8 cellular contexts compared by ENCODE assay signal in the genomic region with DNA sequence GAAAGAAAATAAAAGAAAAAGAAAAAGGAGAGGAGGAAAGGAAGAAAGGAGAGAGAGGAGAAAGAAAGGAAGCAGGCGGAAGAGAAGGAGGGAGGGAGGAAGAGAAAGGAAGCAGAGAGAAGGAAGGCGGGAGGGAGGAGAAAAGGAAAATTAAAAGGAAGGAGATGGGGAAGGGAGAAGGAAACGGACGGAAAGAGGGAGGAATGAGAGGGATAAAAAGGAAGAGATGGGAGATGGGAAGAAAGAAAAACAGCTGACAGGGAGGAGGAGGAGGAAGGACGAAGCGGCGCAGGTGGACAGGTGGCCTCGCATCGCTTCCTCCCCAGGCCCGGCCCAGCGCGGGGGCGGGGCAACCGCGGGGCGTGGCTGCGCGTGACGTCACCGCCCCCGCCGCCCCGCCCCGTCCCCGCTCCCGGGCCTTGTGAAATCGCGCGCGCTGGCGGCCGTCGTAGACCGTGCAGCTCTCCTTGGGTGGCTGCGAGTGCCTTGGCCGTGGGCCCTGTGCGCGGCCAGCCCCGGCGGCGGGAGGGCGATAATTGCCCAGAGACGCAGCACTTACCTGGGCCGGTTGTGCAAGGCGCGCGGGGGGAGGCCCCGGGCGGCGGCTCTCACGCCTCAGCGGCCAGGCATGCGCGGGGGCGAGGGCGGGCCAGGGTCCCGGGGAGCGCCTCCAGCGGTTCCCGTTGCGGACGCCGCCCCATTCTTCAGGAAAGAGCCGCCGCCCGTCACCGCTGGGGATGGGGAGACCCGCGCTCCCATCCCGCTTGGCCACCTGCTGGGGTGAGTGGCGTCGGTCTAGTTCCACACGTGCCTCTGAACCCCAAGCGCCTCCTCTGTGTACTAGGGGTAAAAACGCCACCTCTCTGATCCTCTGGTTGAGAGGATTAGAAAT. TPM values are rescaled to one million over a fixed set of nuclear protein-coding genes. Genes with fewer than 3 reads are reported as not detected.
DNase-seq lines count a peak whose midpoint lies in the region; ATAC-seq, FAIRE-seq and TF ChIP-seq lines count a peak whose summit lies in the region.

No MANE protein-coding gene starts in this region.

- H3K9me3 Mint-ChIP-seq in astrocyte (ENCODE audit: unreplicated experiment): peaks cover 1% of the 10 kb centered on the region

- H3K9me3 ChIP-seq in HAP-1 (no peaks in the 10 kb centered on the region), T-helper 17 cell (ENCODE audit: control insufficient read depth, low read length, poor library complexity, severe bottlenecking) (no peaks in the 10 kb centered on the region), astrocyte (ENCODE audit: insufficient read depth, low read depth, low read length) (no peaks in the 10 kb centered on the region)

- peak overlapping the region; percentile 51 for H3K9ac ChIP-seq in astrocyte (ENCODE audit: low read length)

- ATAC-seq in T-helper 17 cell (peak; percentile 95), sciatic nerve (peak; percentile 90), HG03378 (IDR thresholded peaks at IDR 0.05; ENCODE audit: unreplicated experiment) (no peak)

- no peaks in the 10 kb centered on the region for H3K36me3 ChIP-seq in HAP-1 (replicated peaks)
- H3K36me3 ChIP-seq in astrocyte (ENCODE audit: insufficient read depth, low read length): no peaks in the 10 kb centered on the region

- H3K4me1 Mint-ChIP-seq in T-helper 17 cell: peaks cover 13% of the 10 kb centered on the region
- H3K4me1 Mint-ChIP-seq in astrocyte (ENCODE audit: low read depth, unreplicated experiment): peaks cover 10% of the 10 kb centered on the region

- H3K27ac ChIP-seq in astrocyte (ENCODE audit: low read depth, low read length): no peak overlapping the region

- no peak for FAIRE-seq in astrocyte (lab: Jason Lieb, UNC)

- H3K4me2 ChIP-seq in astrocyte (ENCODE audit: low read length): peak overlapping the region; percentile 87

- no peaks in the 10 kb centered on the region for H3K79me2 ChIP-seq in astrocyte (ENCODE audit: insufficient read depth, low read length)

- H4K20me1 ChIP-seq in astrocyte (ENCODE audit: insufficient read depth, low read length): no peaks in the 10 kb centered on the region

- H3K27me3 ChIP-seq in HAP-1 (ENCODE audit: low read depth): peaks cover 8% of the 10 kb centered on the region; the same call in 1 of the 2 replicates
- peaks cover 13% of the 10 kb centered on the region for H3K27me3 ChIP-seq in astrocyte (ENCODE audit: insufficient read depth, low read length)

- peak; percentile 79 for DNase-seq in ELR (ENCODE audit: low read depth)
- DNase-seq in HAP-1 (ENCODE audit: low spot score in 2 of 2): peak; percentile 13 to 78
- DNase-seq in NB4 (ENCODE audit: low read depth): peak; percentile 68
- DNase-seq in T-helper 17 cell: peak; percentile 65 to 80 (median 72)
- peak; percentile 5 for DNase-seq in astrocyte (ENCODE audit: low read depth)
- DNase-seq in hypothalamus (lab: John Stamatoyannopoulos, UW): peak in 44 of 51 donors; percentile 1 to 75 (median 38)
- peak; percentile 69 for DNase-seq in sciatic nerve (ENCODE audit: low spot score)

- intact Hi-C loops in sciatic nerve (cut with DNase I): no loop called here

- H3K27ac Mint-ChIP-seq in T-helper 17 cell (peak overlapping the region; percentile 70), astrocyte (ENCODE audit: unreplicated experiment) (no peak overlapping the region)

- in situ Hi-C loops in HAP-1 (cut with MboI; ENCODE audit: low sequenced_read_pairs): no loop called here

- no peaks in the 10 kb centered on the region for H3K36me3 Mint-ChIP-seq in T-helper 17 cell (ENCODE audit: low read depth)
- no peaks in the 10 kb centered on the region for H3K36me3 Mint-ChIP-seq in astrocyte (ENCODE audit: low read depth, unreplicated experiment)

- H2AFZ ChIP-seq in astrocyte (ENCODE audit: low read depth, low read length): peak overlapping the region; percentile 85

- TF ChIP-seq CTCF in NB4 (IDR thresholded peaks at IDR 0.05; ENCODE audit: low read depth, low read length) (no peak), astrocyte (IDR thresholded peaks at IDR 0.05; ENCODE audit: insufficient read depth, low read depth, low read length) (no peak)

- peaks cover 25% of the 10 kb centered on the region for H3K27me3 Mint-ChIP-seq in T-helper 17 cell
- H3K27me3 Mint-ChIP-seq in astrocyte (ENCODE audit: low read depth, unreplicated experiment): peaks cover 25% of the 10 kb centered on the region

- TF ChIP-seq POLR2A in NB4 (IDR thresholded peaks at IDR 0.05; ENCODE audit: extremely low read depth, insufficient read length): peak; percentile 39

- H3K4me1 ChIP-seq in HAP-1: peaks cover 5% of the 10 kb centered on the region; the same call in 1 of the 2 replicates
- H3K4me1 ChIP-seq in astrocyte (ENCODE audit: insufficient read depth, low read length): peaks cover 17% of the 10 kb centered on the region

- H3K4me3 ChIP-seq in HAP-1 (peak overlapping the region; percentile 37), NB4 (ENCODE audit: low read depth, low read length) (peak overlapping the region; percentile 32), astrocyte (ENCODE audit: insufficient read depth, low read depth, low read length) (peak overlapping the region; percentile 58)

- H3K4me3 Mint-ChIP-seq in T-helper 17 cell: peak overlapping the region; percentile 87
- H3K4me3 Mint-ChIP-seq in astrocyte (ENCODE audit: unreplicated experiment): peak overlapping the region; percentile 68

RNA-seq across cellular contexts. Expression of a gene that starts 49.6 kb away (rescaled TPM):
- total RNA-seq in T-helper 17 cell: under 1 TPM in 1 of 2 donors, not detected in 1; 0.08 TPM
- 0.07 and 0.45 TPM in 2 replicates for total RNA-seq in astrocyte
- not detected for total RNA-seq in sciatic nerve

Comparison
In these comparisons a context has a peak if more than half of its experiments do, and no peak if none do; other contexts are left out.
1. DNase-seq: peak in every context shown above with its lines; median percentile 79 in ELR; 72 in T-helper 17 cell; 69 in sciatic nerve; 68 in NB4; 46 in HAP-1; 38 in hypothalamus; 5 in astrocyte.